ENCODE assay signal across 22 cellular contexts in genomic region chr2:229044581-229044980, GRCh38.
"Had no signal": no experiment of that assay in that cellular context is flagged by ENCODE, and none has a peak within 500 bp of the region (broad histone marks: within the 10 kb centered on the region; RNA-seq: fewer than 3 reads in every experiment).

No MANE protein-coding gene starts in this region.

- H3K27me3 Mint-ChIP-seq: activated CD8-positive, alpha-beta memory T cell treated with anti-CD3 and anti-CD28 coated beads, Interleukin-2, amount 10 ng/mL, durations not matched to agents 7 days and 5 days; activated naive CD8-positive, alpha-beta T cell treated with anti-CD3 and anti-CD28 coated beads for 36 hours; activated T-cell treated with anti-CD3 and anti-CD28 coated beads, Interleukin-2, amount 50 U/mL, for 24 hours; naive thymus-derived CD8-positive, alpha-beta T cell had no signal

- H3K36me3 Mint-ChIP-seq: activated CD8-positive, alpha-beta memory T cell treated with anti-CD3 and anti-CD28 coated beads, Interleukin-2, amount 10 ng/mL, durations not matched to agents 7 days and 5 days; activated naive CD8-positive, alpha-beta T cell treated with anti-CD3 and anti-CD28 coated beads for 36 hours; immature natural killer cell; naive thymus-derived CD8-positive, alpha-beta T cell had no signal

- H3K27me3 ChIP-seq: neutrophil, suprapubic skin, upper lobe of left lung had no signal

- H3K4me3 ChIP-seq: coronary artery, suprapubic skin, upper lobe of left lung had no signal

- FAIRE-seq: TTC549 had no signal

- H3K27ac Mint-ChIP-seq: activated CD8-positive, alpha-beta memory T cell treated with anti-CD3 and anti-CD28 coated beads, Interleukin-2, amount 10 ng/mL, durations not matched to agents 7 days and 5 days; activated naive CD8-positive, alpha-beta T cell treated with anti-CD3 and anti-CD28 coated beads for 36 hours; activated T-cell treated with anti-CD3 and anti-CD28 coated beads, Interleukin-2, amount 50 U/mL, for 24 hours; immature natural killer cell; naive thymus-derived CD8-positive, alpha-beta T cell had no signal

- H3K4me3 Mint-ChIP-seq: activated CD8-positive, alpha-beta memory T cell treated with anti-CD3 and anti-CD28 coated beads, Interleukin-2, amount 10 ng/mL, durations not matched to agents 7 days and 5 days; activated naive CD8-positive, alpha-beta T cell treated with anti-CD3 and anti-CD28 coated beads for 36 hours; activated T-cell treated with anti-CD3 and anti-CD28 coated beads, Interleukin-2, amount 50 U/mL, for 24 hours; immature natural killer cell; naive thymus-derived CD8-positive, alpha-beta T cell had no signal

- H3K4me1 ChIP-seq: suprapubic skin, upper lobe of left lung had no signal

- H3K9me3 ChIP-seq: neutrophil, suprapubic skin, upper lobe of left lung had no signal

- ATAC-seq: activated CD4-positive, CD25-positive, alpha-beta regulatory T cell treated with anti-CD3 and anti-CD28 coated beads, Interleukin-2, amount 50 U/mL, for 24 hours; activated CD8-positive, alpha-beta memory T cell treated with anti-CD3 and anti-CD28 coated beads, Interleukin-2, amount 10 ng/mL, durations not matched to agents 7 days and 5 days; left cardiac atrium; naive thymus-derived CD8-positive, alpha-beta T cell; right cardiac atrium; stimulated activated naive CD8-positive, alpha-beta T cell treated with anti-CD3 and anti-CD28 coated beads, Interleukin-15, Interleukin-2, amounts not matched to agents 100 U/mL and 50 U/mL, for 24 hours had no signal

- H3K4me1 Mint-ChIP-seq: activated CD8-positive, alpha-beta memory T cell treated with anti-CD3 and anti-CD28 coated beads, Interleukin-2, amount 10 ng/mL, durations not matched to agents 7 days and 5 days; activated naive CD8-positive, alpha-beta T cell treated with anti-CD3 and anti-CD28 coated beads for 36 hours; immature natural killer cell; naive thymus-derived CD8-positive, alpha-beta T cell had no signal

- H3K27ac ChIP-seq: coronary artery, neutrophil, suprapubic skin, upper lobe of left lung had no signal

- DNase-seq: activated CD4-positive, alpha-beta T cell treated with anti-CD3 and anti-CD28 coated beads, Interleukin-2, amount 50 U/mL, for 4 hours; activated CD8-positive, alpha-beta memory T cell treated with anti-CD3 and anti-CD28 coated beads, Interleukin-2, amount 10 ng/mL, durations not matched to agents 7 days and 5 days; activated gamma-delta T cell; activated naive CD8-positive, alpha-beta T cell treated with anti-CD3 and anti-CD28 coated beads for 36 hours; activated T-cell treated with anti-CD3 and anti-CD28 coated beads, Interleukin-2, amount 50 U/mL, for 24 hours; aorta; caudate nucleus; effector CD8-positive, alpha-beta T cell; immature natural killer cell; left cardiac atrium; naive thymus-derived CD8-positive, alpha-beta T cell; posterior cingulate gyrus; right cardiac atrium; stimulated activated CD4-positive, alpha-beta T cell treated with anti-CD3 and anti-CD28 coated beads, Interleukin-2, amount 100 ng/mL, for 24 hours; stimulated activated naive CD8-positive, alpha-beta T cell treated with anti-CD3 and anti-CD28 coated beads, Interleukin-15, Interleukin-2, amounts not matched to agents 100 U/mL and 50 U/mL, for 24 hours; T-helper 2 cell; upper lobe of left lung had no signal

- H3K36me3 ChIP-seq: neutrophil, suprapubic skin, upper lobe of left lung had no signal
